Comparison of ENCODE assay signal across 1 cellular context in the genomic region with DNA sequence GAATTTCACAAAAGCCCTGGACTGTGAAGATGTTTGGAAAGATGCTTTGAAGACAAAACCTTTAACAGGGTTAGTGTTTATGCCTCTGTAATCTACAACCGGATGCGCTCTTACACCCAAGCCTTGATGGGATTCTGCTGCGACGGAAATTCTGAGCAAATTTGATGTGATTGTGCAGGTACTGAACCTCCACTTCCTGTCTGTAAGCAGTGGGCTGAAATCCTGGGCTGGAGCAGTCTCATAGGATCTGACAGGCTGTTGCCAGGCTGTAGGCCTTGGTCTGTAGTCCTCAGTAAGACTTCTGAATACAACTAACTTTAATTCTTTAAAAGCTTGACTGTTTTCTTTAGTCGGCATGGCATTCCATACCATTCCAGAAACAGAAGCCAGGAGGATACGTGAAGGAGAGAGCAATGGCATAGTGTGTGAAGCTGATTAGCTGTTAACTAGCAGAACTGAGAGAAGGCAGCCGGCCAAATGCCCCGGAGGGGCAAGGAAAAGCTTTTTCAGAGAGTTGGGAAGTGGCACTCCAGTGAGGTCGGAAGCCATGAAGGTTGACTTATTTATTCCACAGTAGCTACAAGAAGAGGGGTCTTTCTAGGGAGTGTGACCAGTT.
TF ChIP-seq lines count a peak whose summit lies in the region.

No MANE protein-coding gene starts in this region.

TF ChIP-seq in GM23338, 12 proteins besides CTCF, POLR2A, EP300 and RAD21 (continued from another document):
- TF ChIP-seq, protein P1, sequence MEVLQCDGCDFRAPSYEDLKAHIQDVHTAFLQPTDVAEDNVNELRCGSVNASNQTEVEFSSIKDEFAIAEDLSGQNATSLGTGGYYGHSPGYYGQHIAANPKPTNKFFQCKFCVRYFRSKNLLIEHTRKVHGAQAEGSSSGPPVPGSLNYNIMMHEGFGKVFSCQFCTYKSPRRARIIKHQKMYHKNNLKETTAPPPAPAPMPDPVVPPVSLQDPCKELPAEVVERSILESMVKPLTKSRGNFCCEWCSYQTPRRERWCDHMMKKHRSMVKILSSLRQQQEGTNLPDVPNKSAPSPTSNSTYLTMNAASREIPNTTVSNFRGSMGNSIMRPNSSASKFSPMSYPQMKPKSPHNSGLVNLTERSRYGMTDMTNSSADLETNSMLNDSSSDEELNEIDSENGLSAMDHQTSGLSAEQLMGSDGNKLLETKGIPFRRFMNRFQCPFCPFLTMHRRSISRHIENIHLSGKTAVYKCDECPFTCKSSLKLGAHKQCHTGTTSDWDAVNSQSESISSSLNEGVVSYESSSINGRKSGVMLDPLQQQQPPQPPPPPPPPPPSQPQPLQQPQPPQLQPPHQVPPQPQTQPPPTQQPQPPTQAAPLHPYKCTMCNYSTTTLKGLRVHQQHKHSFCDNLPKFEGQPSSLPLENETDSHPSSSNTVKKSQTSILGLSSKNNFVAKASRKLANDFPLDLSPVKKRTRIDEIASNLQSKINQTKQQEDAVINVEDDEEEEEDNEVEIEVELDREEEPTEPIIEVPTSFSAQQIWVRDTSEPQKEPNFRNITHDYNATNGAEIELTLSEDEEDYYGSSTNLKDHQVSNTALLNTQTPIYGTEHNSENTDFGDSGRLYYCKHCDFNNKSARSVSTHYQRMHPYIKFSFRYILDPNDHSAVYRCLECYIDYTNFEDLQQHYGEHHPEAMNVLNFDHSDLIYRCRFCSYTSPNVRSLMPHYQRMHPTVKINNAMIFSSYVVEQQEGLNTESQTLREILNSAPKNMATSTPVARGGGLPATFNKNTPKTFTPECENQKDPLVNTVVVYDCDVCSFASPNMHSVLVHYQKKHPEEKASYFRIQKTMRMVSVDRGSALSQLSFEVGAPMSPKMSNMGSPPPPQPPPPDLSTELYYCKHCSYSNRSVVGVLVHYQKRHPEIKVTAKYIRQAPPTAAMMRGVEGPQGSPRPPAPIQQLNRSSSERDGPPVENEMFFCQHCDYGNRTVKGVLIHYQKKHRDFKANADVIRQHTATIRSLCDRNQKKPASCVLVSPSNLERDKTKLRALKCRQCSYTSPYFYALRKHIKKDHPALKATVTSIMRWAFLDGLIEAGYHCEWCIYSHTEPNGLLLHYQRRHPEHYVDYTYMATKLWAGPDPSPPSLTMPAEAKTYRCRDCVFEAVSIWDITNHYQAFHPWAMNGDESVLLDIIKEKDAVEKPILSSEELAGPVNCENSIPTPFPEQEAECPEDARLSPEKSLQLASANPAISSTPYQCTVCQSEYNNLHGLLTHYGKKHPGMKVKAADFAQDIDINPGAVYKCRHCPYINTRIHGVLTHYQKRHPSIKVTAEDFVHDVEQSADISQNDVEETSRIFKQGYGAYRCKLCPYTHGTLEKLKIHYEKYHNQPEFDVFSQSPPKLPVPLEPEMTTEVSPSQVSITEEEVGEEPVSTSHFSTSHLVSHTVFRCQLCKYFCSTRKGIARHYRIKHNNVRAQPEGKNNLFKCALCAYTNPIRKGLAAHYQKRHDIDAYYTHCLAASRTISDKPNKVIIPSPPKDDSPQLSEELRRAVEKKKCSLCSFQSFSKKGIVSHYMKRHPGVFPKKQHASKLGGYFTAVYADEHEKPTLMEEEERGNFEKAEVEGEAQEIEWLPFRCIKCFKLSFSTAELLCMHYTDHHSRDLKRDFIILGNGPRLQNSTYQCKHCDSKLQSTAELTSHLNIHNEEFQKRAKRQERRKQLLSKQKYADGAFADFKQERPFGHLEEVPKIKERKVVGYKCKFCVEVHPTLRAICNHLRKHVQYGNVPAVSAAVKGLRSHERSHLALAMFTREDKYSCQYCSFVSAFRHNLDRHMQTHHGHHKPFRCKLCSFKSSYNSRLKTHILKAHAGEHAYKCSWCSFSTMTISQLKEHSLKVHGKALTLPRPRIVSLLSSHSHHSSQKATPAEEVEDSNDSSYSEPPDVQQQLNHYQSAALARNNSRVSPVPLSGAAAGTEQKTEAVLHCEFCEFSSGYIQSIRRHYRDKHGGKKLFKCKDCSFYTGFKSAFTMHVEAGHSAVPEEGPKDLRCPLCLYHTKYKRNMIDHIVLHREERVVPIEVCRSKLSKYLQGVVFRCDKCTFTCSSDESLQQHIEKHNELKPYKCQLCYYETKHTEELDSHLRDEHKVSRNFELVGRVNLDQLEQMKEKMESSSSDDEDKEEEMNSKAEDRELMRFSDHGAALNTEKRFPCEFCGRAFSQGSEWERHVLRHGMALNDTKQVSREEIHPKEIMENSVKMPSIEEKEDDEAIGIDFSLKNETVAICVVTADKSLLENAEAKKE (CRISPR knock-in tag; IDR thresholded peaks at IDR 0.05): no peak
- TF ChIP-seq ZNF331 (CRISPR knock-in tag; IDR thresholded peaks at IDR 0.05; ENCODE audit: low read depth) (no peak), CREB1 (CRISPR knock-in tag; IDR thresholded peaks at IDR 0.05; ENCODE audit: low read depth) (no peak)
- TF ChIP-seq, protein P2, sequence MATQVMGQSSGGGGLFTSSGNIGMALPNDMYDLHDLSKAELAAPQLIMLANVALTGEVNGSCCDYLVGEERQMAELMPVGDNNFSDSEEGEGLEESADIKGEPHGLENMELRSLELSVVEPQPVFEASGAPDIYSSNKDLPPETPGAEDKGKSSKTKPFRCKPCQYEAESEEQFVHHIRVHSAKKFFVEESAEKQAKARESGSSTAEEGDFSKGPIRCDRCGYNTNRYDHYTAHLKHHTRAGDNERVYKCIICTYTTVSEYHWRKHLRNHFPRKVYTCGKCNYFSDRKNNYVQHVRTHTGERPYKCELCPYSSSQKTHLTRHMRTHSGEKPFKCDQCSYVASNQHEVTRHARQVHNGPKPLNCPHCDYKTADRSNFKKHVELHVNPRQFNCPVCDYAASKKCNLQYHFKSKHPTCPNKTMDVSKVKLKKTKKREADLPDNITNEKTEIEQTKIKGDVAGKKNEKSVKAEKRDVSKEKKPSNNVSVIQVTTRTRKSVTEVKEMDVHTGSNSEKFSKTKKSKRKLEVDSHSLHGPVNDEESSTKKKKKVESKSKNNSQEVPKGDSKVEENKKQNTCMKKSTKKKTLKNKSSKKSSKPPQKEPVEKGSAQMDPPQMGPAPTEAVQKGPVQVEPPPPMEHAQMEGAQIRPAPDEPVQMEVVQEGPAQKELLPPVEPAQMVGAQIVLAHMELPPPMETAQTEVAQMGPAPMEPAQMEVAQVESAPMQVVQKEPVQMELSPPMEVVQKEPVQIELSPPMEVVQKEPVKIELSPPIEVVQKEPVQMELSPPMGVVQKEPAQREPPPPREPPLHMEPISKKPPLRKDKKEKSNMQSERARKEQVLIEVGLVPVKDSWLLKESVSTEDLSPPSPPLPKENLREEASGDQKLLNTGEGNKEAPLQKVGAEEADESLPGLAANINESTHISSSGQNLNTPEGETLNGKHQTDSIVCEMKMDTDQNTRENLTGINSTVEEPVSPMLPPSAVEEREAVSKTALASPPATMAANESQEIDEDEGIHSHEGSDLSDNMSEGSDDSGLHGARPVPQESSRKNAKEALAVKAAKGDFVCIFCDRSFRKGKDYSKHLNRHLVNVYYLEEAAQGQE (IDR thresholded peaks at IDR 0.05; ENCODE audit: unreplicated experiment): no peak
